In genomic region chr5:149960272-149961185, GRCh38 we compare ENCODE assay signal across 8 cellular contexts. TPM values are rescaled to one million over a fixed set of nuclear protein-coding genes. Genes with fewer than 3 reads are reported as not detected.
DNase-seq lines count a peak whose midpoint lies in the region; ATAC-seq, FAIRE-seq and TF ChIP-seq lines count a peak whose summit lies in the region.

TSS of gene SLC26A2 (plus strand) at chr5:149960758. CDS start at chr5:149977653, 16,895 bp downstream.

- no peak for TF ChIP-seq CTCF in AG10803 (conservative IDR thresholded peaks at IDR 0.05; ENCODE audit: low read length)
- TF ChIP-seq CTCF in kidney (IDR thresholded peaks at IDR 0.05; ENCODE audit: borderline replicate concordance, extremely low read depth, insufficient read depth): no peak

- peaks cover 0 to 11% of the 10 kb centered on the region in 2 donors for H3K4me1 ChIP-seq in kidney (ENCODE audit: control insufficient read depth in 1 of 2, insufficient read depth in 1 of 2, low read depth in 1 of 2, low read length in 2 of 2)

- peak within 1 kb of the TSS; percentile 57 to 59 for H3K9ac ChIP-seq in kidney (ENCODE audit: low read length in 2 of 2)

- no peaks in the 10 kb centered on the region for H3K36me3 ChIP-seq in kidney (ENCODE audit: control insufficient read depth in 1 of 2, insufficient read depth in 2 of 2, low read length in 2 of 2)

- peak; percentile 51 for FAIRE-seq in kidney (lab: Jason Lieb, UNC)

- ATAC-seq in GM19035 (IDR thresholded peaks at IDR 0.05; ENCODE audit: unreplicated experiment) (peak; percentile 98), HG03354 (IDR thresholded peaks at IDR 0.05; ENCODE audit: poor library complexity, severe bottlenecking, unreplicated experiment) (peak; percentile 98)

- DNase-seq in AG10803 (ENCODE audit: low read depth) (peak; percentile 97), NCI-H446 treated with DMSO at 0.1 percent for 48 hours (lab: John Stamatoyannopoulos, UW) (peak; percentile 92), cerebellum (ENCODE audit: low spot score) (peak; percentile 99), kidney (peak; percentile 99)
- peak; percentile 91 for DNase-seq in activated CD4-positive, CD25-positive, alpha-beta regulatory T cell treated with anti-CD3 and anti-CD28 coated beads, Interleukin-2, amount 50 U/mL, for 72 hours
- DNase-seq in stimulated activated CD4-positive, alpha-beta T cell treated with anti-CD3 and anti-CD28 coated beads, Interleukin-15, amount 100 ng/mL, for 24 hours: peak; percentile 97

- intact Hi-C loops in kidney (cut with DNase I): no loop called here

- H3K9me3 ChIP-seq in kidney (ENCODE audit: control insufficient read depth in 1 of 2, low read length in 2 of 2): no peaks in the 10 kb centered on the region

- H3K4me3 ChIP-seq in AG10803 (ENCODE audit: low read length) (peak within 1 kb of the TSS; percentile 74), kidney (ENCODE audit: low read length in 2 of 2) (peak within 1 kb of the TSS; percentile 68 to 76)

- H3K27ac ChIP-seq in kidney (ENCODE audit: low read depth in 2 of 2, low read length in 2 of 2): peak within 1 kb of the TSS; percentile 73 to 76

RNA-seq across cellular contexts. Expression of gene SLC26A2, which starts in this region (rescaled TPM):
- total RNA-seq in cerebellum (20.1 TPM), kidney (18.4 TPM)
- polyA plus RNA-seq in kidney (ENCODE audit: insufficient read depth, low read depth, low replicate concordance): 2.2 TPM

Comparison
In these comparisons a context has a peak if more than half of its experiments do, and no peak if none do; other contexts are left out.
1. Peak in every context shown above with its lines: DNase-seq, ATAC-seq, H3K4me3 ChIP-seq and H3K27ac ChIP-seq.